22 cellular contexts compared by ENCODE assay signal in the genomic region with DNA sequence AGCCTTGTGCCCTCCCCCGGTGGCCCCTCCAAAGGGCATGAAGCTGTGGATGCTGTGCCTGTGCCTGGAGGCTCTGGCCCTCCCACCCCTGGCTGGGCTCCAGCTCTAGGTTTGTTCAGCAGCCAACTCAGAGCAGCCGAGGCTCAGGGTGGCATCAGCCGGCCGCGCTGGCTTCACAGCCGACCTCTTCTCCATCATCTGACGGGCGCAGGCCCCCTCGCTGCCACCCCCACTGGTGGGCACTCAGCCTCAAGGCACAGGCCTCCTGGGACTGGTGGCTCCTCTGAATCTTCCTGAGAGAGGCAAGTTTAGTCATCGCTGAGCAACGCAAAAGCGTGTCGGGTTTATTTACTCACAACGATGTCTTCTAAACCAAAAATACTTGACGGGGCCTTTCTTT. TPM values are rescaled to one million over a fixed set of nuclear protein-coding genes. Genes with fewer than 3 reads are reported as not detected.
DNase-seq lines count a peak whose midpoint lies in the region.
"Had no signal": no experiment of that assay in that cellular context is flagged by ENCODE, and none has a peak within 500 bp of the region (broad histone marks: within the 10 kb centered on the region; RNA-seq: fewer than 3 reads in every experiment).

No MANE protein-coding gene starts in this region.

- H2AK5ac ChIP-seq in neuronal stem cell (ENCODE audit: low read depth, low read length), result no peak overlapping the region

- no CpG with 5 or more reads among the region's 15 CpGs for WGBS in neuronal stem cell (ENCODE audit: extremely low coverage in 2 of 2, insufficient read length in 2 of 2, insufficient replicate concordance in 1 of 2), 2 donors

- H3K4me2 ChIP-seq in neuronal stem cell (ENCODE audit: insufficient read depth, low read length, poor library complexity, severe bottlenecking), result no peak overlapping the region
- H3K4me2 ChIP-seq: KMS-11, neural progenitor cell had no signal

- no peak overlapping the region for H2BK15ac ChIP-seq in neuronal stem cell (ENCODE audit: low read length)

- H3K4ac ChIP-seq in neuronal stem cell (ENCODE audit: low read length), result no peak overlapping the region

- no peak overlapping the region for H2BK12ac ChIP-seq in neuronal stem cell (ENCODE audit: low read length)

- H3K27ac ChIP-seq in neuronal stem cell (replicated peaks; ENCODE audit: low read length), result no peak overlapping the region
- H3K27ac ChIP-seq: body of pancreas, GM23248, HL-60, KMS-11, neural progenitor cell, sigmoid colon, transverse colon had no signal

- no peak overlapping the region for H4K8ac ChIP-seq in neuronal stem cell (ENCODE audit: low read depth, low read length)

- H3K4me1 ChIP-seq in neuronal stem cell (ENCODE audit: control insufficient read depth in 2 of 2, insufficient read depth in 1 of 2, low read depth in 1 of 2, low read length in 2 of 2), result no peaks in the 10 kb centered on the region
- H3K4me1 ChIP-seq: body of pancreas, neural progenitor cell, transverse colon had no signal

- no peak overlapping the region for H2AFZ ChIP-seq in neuronal stem cell (ENCODE audit: low read length)
- H2AFZ ChIP-seq: GM23248, neural progenitor cell had no signal

- no peak overlapping the region for H2BK5ac ChIP-seq in neuronal stem cell (ENCODE audit: low read length)

- H4K91ac ChIP-seq in neuronal stem cell (ENCODE audit: low read depth, low read length, poor library complexity), result no peak overlapping the region

- no peak overlapping the region for H2BK120ac ChIP-seq in neuronal stem cell (ENCODE audit: low read depth, low read length)

- H3K18ac ChIP-seq in neuronal stem cell (ENCODE audit: low read length), result no peak overlapping the region

- H3K4me3 ChIP-seq in neuronal stem cell (ENCODE audit: low read length in 2 of 2), result no peak overlapping the region
- H3K4me3 ChIP-seq: body of pancreas, GM12878, GM23248, neural progenitor cell, sigmoid colon, transverse colon had no signal

- H3K79me1 ChIP-seq in neuronal stem cell (ENCODE audit: low read depth, low read length), result peaks cover 7% of the 10 kb centered on the region

- in situ Hi-C loops in G401 (cut with HindIII; ENCODE audit: low sequenced_read_pairs), result no loop called here

- no peak overlapping the region for H3K9ac ChIP-seq in neuronal stem cell (ENCODE audit: low read depth, low read length, poor library complexity)
- H3K9ac ChIP-seq: GM23248, KMS-11, neural progenitor cell had no signal

- no peak overlapping the region for H3K23ac ChIP-seq in neuronal stem cell (ENCODE audit: low read depth, low read length, poor library complexity)

- H3K27me3 ChIP-seq in neuronal stem cell (ENCODE audit: control insufficient read depth in 3 of 3, insufficient read depth in 3 of 3, low read depth in 1 of 3, low read length in 3 of 3), result no peaks in the 10 kb centered on the region
- H3K27me3 ChIP-seq: body of pancreas, neural progenitor cell, sigmoid colon, transverse colon had no signal

- H3K36me3 ChIP-seq in neuronal stem cell (replicated peaks in 1 of 2; ENCODE audit: control insufficient read depth in 2 of 2, insufficient read depth in 2 of 2, low read length in 2 of 2), result peaks cover 31 to 88% of the 10 kb centered on the region in 2 donors
- H3K36me3 ChIP-seq: neural progenitor cell had no signal

- peak; percentile 71 for DNase-seq in G401 (ENCODE audit: low spot score)
- DNase-seq in NCI-H2171 (lab: John Stamatoyannopoulos, UW), result peak; percentile 8
- peak; percentile 42 for DNase-seq in globus pallidus (ENCODE audit: low spot score)
- DNase-seq in posterior cingulate gyrus, result peak in 9 of 10 donors; percentile 31 to 90 (median 56)
- DNase-seq in neuronal stem cell (ENCODE audit: low spot score), result no peak
- no peak for DNase-seq in NCI-H1417 treated with DMSO at 0.1 percent for 48 hours (lab: John Stamatoyannopoulos, UW)
- no peak for DNase-seq in SKM-1 (lab: John Stamatoyannopoulos, UW; ENCODE audit: unreplicated experiment)
- DNase-seq: activated CD4-positive, alpha-beta T cell treated with anti-CD3 and anti-CD28 coated beads for 36 hours; activated CD8-positive, alpha-beta memory T cell treated with anti-CD3 and anti-CD28 coated beads, Interleukin-2, amount 50 U/mL, for 4 hours; activated naive CD4-positive, alpha-beta T cell treated with Interleukin-2 at 50 U/mL for 16 hours; body of pancreas; CD4-positive, alpha-beta T cell; effector CD8-positive, alpha-beta T cell; GM23248; NCI-H1436; sigmoid colon; stimulated activated CD4-positive, alpha-beta T cell treated with anti-CD3 and anti-CD28 coated beads, Interleukin-4, amount 100 ng/mL, for 24 hours; transverse colon had no signal

- H3K9me3 ChIP-seq in neuronal stem cell (replicated peaks in 1 of 2; ENCODE audit: control insufficient read depth in 2 of 2, insufficient read depth in 1 of 2, low read depth in 1 of 2, low read length in 2 of 2), result peaks cover 0 to under 1% of the 10 kb centered on the region in 2 donors
- H3K9me3 ChIP-seq: sigmoid colon, transverse colon had no signal

- no peak overlapping the region for H3K14ac ChIP-seq in neuronal stem cell (ENCODE audit: low read length)

- intact Hi-C loops in posterior cingulate gyrus (cut with DNase I), result no loop called here

RNA-seq across cellular contexts. Expression of a gene that starts 46.0 kb away (rescaled TPM):
- total RNA-seq in G401 (2014; rRNA removed; shearing (Covaris generic)), result 27.1 and 34.1 TPM in 2 replicates
- polyA plus RNA-seq in neuronal stem cell (2013, experiment 1 of 2), result 40.8 TPM
- 42.5 TPM for polyA plus RNA-seq in neuronal stem cell (2013, experiment 2 of 2)

Comparison
In these comparisons a context has a peak if more than half of its experiments do, and no peak if none do; other contexts are left out.
1. DNase-seq: peak in G401 (single experiment), NCI-H2171 (single experiment), globus pallidus (single experiment) and posterior cingulate gyrus (9 of 10); none in neuronal stem cell (single experiment), NCI-H1417 treated with DMSO at 0.1 percent for 48 hours (single experiment) and SKM-1 (single experiment).